Comparison of ENCODE assay signal across 1 cellular context in genomic region chr6:87180105-87180504, GRCh38.
A peak's percentile ranks its signal among the peaks of the same experiment; 100 is the strongest.
TF ChIP-seq lines count a peak whose summit lies in the region.

No MANE protein-coding gene starts in this region.

TF ChIP-seq in GM23338, 12 proteins besides CTCF, POLR2A, EP300 and RAD21:
- TF ChIP-seq NANOG (IDR thresholded peaks at IDR 0.05; ENCODE audit: borderline replicate concordance) (0 out of 2 replicates have a peak, but pooled peaks have one; percentile 19), EZH2phosphoT487 (IDR thresholded peaks at IDR 0.05; ENCODE audit: unreplicated experiment) (no peak)
